In the genomic region with DNA sequence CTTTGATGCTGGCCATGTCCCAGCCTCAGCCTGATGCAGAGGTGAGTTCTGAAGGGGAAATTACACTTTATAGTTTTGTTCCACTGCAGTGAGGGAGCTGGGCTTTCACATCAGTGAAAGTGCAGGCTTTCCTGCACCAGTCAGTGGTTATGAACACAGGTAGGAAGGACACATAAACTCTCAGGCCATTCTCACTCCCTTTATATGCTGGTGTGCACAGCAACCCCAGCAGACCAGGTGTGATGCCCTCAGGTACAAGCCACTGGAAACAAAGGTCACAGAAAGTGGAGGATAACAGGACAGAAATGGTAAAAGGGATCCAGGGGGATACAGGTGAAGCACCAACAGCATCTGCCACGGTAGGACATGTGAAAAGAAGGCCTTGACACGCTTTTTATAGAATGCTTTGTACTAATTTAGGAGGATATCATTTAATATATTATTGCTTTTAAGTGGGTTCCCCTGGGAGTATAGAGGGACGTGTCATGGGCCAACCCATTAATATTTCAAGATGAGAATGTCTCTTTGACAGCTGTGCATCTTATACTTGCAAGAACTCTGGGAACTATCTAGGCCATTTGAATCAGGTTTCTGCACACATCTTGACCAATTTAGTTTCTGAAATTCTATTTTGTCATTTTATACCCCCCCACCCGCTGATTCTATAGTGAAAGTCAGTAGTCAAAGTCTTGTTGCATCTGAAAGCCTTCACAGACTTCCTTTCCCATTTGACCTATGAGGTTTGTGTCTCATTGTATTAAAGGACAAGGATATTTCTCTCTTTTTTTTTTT, we compare ENCODE assay signal across 1 cellular context.
TF ChIP-seq lines count a peak whose summit lies in the region.

No MANE protein-coding gene starts in this region.

TF ChIP-seq in HepG2, 621 proteins besides CTCF, POLR2A, EP300 and RAD21 (continued from another document):
- TF ChIP-seq, protein P1, sequence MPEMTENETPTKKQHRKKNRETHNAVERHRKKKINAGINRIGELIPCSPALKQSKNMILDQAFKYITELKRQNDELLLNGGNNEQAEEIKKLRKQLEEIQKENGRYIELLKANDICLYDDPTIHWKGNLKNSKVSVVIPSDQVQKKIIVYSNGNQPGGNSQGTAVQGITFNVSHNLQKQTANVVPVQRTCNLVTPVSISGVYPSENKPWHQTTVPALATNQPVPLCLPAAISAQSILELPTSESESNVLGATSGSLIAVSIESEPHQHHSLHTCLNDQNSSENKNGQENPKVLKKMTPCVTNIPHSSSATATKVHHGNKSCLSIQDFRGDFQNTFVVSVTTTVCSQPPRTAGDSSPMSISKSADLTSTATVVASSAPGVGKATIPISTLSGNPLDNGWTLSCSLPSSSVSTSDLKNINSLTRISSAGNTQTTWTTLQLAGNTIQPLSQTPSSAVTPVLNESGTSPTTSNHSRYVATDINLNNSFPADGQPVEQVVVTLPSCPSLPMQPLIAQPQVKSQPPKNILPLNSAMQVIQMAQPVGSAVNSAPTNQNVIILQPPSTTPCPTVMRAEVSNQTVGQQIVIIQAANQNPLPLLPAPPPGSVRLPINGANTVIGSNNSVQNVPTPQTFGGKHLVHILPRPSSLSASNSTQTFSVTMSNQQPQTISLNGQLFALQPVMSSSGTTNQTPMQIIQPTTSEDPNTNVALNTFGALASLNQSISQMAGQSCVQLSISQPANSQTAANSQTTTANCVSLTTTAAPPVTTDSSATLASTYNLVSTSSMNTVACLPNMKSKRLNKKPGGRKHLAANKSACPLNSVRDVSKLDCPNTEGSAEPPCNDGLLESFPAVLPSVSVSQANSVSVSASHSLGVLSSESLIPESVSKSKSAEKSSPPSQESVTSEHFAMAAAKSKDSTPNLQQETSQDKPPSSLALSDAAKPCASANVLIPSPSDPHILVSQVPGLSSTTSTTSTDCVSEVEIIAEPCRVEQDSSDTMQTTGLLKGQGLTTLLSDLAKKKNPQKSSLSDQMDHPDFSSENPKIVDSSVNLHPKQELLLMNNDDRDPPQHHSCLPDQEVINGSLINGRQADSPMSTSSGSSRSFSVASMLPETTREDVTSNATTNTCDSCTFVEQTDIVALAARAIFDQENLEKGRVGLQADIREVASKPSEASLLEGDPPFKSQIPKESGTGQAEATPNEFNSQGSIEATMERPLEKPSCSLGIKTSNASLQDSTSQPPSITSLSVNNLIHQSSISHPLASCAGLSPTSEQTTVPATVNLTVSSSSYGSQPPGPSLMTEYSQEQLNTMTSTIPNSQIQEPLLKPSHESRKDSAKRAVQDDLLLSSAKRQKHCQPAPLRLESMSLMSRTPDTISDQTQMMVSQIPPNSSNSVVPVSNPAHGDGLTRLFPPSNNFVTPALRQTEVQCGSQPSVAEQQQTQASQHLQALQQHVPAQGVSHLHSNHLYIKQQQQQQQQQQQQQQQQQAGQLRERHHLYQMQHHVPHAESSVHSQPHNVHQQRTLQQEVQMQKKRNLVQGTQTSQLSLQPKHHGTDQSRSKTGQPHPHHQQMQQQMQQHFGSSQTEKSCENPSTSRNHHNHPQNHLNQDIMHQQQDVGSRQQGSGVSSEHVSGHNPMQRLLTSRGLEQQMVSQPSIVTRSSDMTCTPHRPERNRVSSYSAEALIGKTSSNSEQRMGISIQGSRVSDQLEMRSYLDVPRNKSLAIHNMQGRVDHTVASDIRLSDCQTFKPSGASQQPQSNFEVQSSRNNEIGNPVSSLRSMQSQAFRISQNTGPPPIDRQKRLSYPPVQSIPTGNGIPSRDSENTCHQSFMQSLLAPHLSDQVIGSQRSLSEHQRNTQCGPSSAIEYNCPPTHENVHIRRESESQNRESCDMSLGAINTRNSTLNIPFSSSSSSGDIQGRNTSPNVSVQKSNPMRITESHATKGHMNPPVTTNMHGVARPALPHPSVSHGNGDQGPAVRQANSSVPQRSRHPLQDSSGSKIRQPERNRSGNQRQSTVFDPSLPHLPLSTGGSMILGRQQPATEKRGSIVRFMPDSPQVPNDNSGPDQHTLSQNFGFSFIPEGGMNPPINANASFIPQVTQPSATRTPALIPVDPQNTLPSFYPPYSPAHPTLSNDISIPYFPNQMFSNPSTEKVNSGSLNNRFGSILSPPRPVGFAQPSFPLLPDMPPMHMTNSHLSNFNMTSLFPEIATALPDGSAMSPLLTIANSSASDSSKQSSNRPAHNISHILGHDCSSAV (CRISPR knock-in tag; IDR thresholded peaks at IDR 0.05; ENCODE audit: borderline replicate concordance): no peak
- TF ChIP-seq, protein P2, sequence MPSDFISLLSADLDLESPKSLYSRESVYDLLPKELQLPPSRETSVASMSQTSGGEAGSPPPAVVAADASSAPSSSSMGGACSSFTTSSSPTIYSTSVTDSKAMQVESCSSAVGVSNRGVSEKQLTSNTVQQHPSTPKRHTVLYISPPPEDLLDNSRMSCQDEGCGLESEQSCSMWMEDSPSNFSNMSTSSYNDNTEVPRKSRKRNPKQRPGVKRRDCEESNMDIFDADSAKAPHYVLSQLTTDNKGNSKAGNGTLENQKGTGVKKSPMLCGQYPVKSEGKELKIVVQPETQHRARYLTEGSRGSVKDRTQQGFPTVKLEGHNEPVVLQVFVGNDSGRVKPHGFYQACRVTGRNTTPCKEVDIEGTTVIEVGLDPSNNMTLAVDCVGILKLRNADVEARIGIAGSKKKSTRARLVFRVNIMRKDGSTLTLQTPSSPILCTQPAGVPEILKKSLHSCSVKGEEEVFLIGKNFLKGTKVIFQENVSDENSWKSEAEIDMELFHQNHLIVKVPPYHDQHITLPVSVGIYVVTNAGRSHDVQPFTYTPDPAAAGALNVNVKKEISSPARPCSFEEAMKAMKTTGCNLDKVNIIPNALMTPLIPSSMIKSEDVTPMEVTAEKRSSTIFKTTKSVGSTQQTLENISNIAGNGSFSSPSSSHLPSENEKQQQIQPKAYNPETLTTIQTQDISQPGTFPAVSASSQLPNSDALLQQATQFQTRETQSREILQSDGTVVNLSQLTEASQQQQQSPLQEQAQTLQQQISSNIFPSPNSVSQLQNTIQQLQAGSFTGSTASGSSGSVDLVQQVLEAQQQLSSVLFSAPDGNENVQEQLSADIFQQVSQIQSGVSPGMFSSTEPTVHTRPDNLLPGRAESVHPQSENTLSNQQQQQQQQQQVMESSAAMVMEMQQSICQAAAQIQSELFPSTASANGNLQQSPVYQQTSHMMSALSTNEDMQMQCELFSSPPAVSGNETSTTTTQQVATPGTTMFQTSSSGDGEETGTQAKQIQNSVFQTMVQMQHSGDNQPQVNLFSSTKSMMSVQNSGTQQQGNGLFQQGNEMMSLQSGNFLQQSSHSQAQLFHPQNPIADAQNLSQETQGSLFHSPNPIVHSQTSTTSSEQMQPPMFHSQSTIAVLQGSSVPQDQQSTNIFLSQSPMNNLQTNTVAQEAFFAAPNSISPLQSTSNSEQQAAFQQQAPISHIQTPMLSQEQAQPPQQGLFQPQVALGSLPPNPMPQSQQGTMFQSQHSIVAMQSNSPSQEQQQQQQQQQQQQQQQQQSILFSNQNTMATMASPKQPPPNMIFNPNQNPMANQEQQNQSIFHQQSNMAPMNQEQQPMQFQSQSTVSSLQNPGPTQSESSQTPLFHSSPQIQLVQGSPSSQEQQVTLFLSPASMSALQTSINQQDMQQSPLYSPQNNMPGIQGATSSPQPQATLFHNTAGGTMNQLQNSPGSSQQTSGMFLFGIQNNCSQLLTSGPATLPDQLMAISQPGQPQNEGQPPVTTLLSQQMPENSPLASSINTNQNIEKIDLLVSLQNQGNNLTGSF (CRISPR knock-in tag; IDR thresholded peaks at IDR 0.05): no peak
- TF ChIP-seq ZNF451 (CRISPR knock-in tag; IDR thresholded peaks at IDR 0.05) (no peak), SETDB1 (CRISPR knock-in tag; IDR thresholded peaks at IDR 0.05; ENCODE audit: borderline replicate concordance) (no peak), ZNF629 (CRISPR knock-in tag; conservative IDR thresholded peaks at IDR 0.05) (no peak), ZNF484 (CRISPR knock-in tag; IDR thresholded peaks at IDR 0.05; ENCODE audit: borderline replicate concordance, low read depth) (no peak), ZNF501 (CRISPR knock-in tag; IDR thresholded peaks at IDR 0.05) (no peak), ZNF180 (CRISPR knock-in tag; IDR thresholded peaks at IDR 0.05; ENCODE audit: borderline replicate concordance, low read depth) (no peak), ZNF143 (CRISPR knock-in tag; IDR thresholded peaks at IDR 0.05) (no peak), ZNF160 (CRISPR knock-in tag; IDR thresholded peaks at IDR 0.05) (no peak)
- TF ChIP-seq, protein P3, sequence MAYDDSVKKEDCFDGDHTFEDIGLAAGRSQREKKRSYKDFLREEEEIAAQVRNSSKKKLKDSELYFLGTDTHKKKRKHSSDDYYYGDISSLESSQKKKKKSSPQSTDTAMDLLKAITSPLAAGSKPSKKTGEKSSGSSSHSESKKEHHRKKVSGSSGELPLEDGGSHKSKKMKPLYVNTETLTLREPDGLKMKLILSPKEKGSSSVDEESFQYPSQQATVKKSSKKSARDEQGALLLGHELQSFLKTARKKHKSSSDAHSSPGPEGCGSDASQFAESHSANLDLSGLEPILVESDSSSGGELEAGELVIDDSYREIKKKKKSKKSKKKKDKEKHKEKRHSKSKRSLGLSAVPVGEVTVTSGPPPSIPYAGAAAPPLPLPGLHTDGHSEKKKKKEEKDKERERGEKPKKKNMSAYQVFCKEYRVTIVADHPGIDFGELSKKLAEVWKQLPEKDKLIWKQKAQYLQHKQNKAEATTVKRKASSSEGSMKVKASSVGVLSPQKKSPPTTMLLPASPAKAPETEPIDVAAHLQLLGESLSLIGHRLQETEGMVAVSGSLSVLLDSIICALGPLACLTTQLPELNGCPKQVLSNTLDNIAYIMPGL (CRISPR knock-in tag; IDR thresholded peaks at IDR 0.05; ENCODE audit: borderline replicate concordance in 1 of 2, low read depth in 1 of 2): no peak
